22 cellular contexts compared by ENCODE assay signal in the genomic region with DNA sequence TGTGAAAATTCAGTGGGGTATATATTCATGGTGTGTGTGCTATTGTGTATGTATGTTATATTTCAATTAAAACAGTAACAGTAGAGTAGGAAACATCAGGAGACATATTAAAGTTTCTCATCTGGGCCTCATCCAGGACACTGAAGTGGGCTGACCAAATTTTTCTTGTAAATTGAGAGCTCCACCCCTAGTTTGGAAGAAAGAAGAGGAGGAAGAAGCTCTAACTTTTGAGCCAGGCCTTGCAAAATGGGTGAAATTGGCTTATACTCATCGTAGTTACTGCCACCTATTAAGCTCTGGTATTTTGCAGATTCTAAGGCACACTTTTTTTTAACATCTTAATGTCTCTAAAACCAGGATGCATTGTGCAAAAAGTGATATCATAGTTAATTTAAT. TPM values are rescaled to one million over a fixed set of nuclear protein-coding genes. Genes with fewer than 3 reads are reported as not detected.
DNase-seq lines count a peak whose midpoint lies in the region; ATAC-seq and TF ChIP-seq lines count a peak whose summit lies in the region.
"Had no signal": no experiment of that assay in that cellular context is flagged by ENCODE, and none has a peak within 500 bp of the region (broad histone marks: within the 10 kb centered on the region; RNA-seq: fewer than 3 reads in every experiment).

No MANE protein-coding gene starts in this region.

- no peak overlapping the region for H3K4me2 ChIP-seq in trophoblast cell (ENCODE audit: low read length)

- DNase-seq in Right ventricle myocardium inferior (ENCODE audit: missing footprints), result no peak
- DNase-seq in left ventricle myocardium superior, result no peak
- DNase-seq in omental fat pad (ENCODE audit: low spot score), result no peak
- no peak for DNase-seq in aorta
- DNase-seq in stimulated activated naive CD4-positive, alpha-beta T cell treated with Interleukin-2 at 50 U/mL for 16 hours (lab: John Stamatoyannopoulos, UW), result no peak
- no peak for DNase-seq in HEK293T (ENCODE audit: extremely low spot score)
- no peak for DNase-seq in trophoblast cell
- DNase-seq: 8988T; activated CD4-positive, alpha-beta T cell treated with anti-CD3 and anti-CD28 coated beads, Interleukin-2, amount 50 U/mL, for 48 hours; activated T-cell treated with anti-CD3 and anti-CD28 coated beads, Interleukin-2, amount 50 U/mL, for 72 hours; CD4-positive, CD25-positive, alpha-beta regulatory T cell; naive thymus-derived CD4-positive, alpha-beta T cell; NCI-H1092 treated with DMSO at 0.1 percent for 48 hours; NCI-H1694 treated with DMSO at 0.1 percent for 48 hours; NCI-H446; NCI-H748 treated with DMSO at 0.1 percent for 48 hours; occipital lobe; SHP77 treated with DMSO at 0.1 percent for 48 hours had no signal

- H3K27ac ChIP-seq in gastroesophageal sphincter (peak overlapping the region; percentile 54 to 93 (median 84)), aorta (ENCODE audit: low read depth in 1 of 2, low read length in 2 of 2) (no peak overlapping the region), trophoblast cell (ENCODE audit: low read depth, low read length) (no peak overlapping the region)

- no peak overlapping the region for H3K4ac ChIP-seq in trophoblast cell (ENCODE audit: low read depth, low read length)

- WGBS in gastroesophageal sphincter (ENCODE audit: low coverage in 1 of 2), 2 donors, result 18 to 27% methylated on average over 1 of the region's 1 CpG
- WGBS in aorta, 2 donors, result 80% methylated on average over 1 of the region's 1 CpG
- WGBS in trophoblast cell (ENCODE audit: extremely low coverage, insufficient coverage, insufficient read length), result no CpG with 5 or more reads among the region's 1 CpG

- TF ChIP-seq CTCF in gastroesophageal sphincter (IDR thresholded peaks at IDR 0.05) (no peak), omental fat pad (IDR thresholded peaks at IDR 0.05) (no peak)

- no peak overlapping the region for H4K91ac ChIP-seq in trophoblast cell (ENCODE audit: low read depth, low read length)

- H3K9me3 ChIP-seq in gastroesophageal sphincter (peaks cover 0 to 5% (median 0%) of the 10 kb centered on the region in 3 donors), aorta (ENCODE audit: control insufficient read depth, low read length) (no peaks in the 10 kb centered on the region), trophoblast cell (ENCODE audit: insufficient read depth, low read depth, low read length) (no peaks in the 10 kb centered on the region)
- H3K9me3 ChIP-seq: tibial artery had no signal

- H3K79me1 ChIP-seq in trophoblast cell (ENCODE audit: low read length), result no peaks in the 10 kb centered on the region

- ATAC-seq in Right ventricle myocardium inferior (peak; percentile 0), left ventricle myocardium superior (no peak), gastroesophageal sphincter (peak; percentile 30), omental fat pad (ENCODE audit: low FRiP score) (peak; percentile 54), aorta (ENCODE audit: low FRiP score) (peak; percentile 4)
- ATAC-seq: activated CD4-positive, CD25-positive, alpha-beta regulatory T cell treated with anti-CD3 and anti-CD28 coated beads, Interleukin-2, amount 50 U/mL, for 24 hours; activated T-cell treated with anti-CD3 and anti-CD28 coated beads, Interleukin-2, amount 50 U/mL, for 72 hours; naive thymus-derived CD4-positive, alpha-beta T cell had no signal

- no peak overlapping the region for H3K23ac ChIP-seq in trophoblast cell (ENCODE audit: low read length)

- no peak for TF ChIP-seq POLR2A in gastroesophageal sphincter (IDR thresholded peaks at IDR 0.05)

- no peak overlapping the region for H3K14ac ChIP-seq in trophoblast cell (ENCODE audit: low read length)

- H3K27me3 ChIP-seq in gastroesophageal sphincter (no peaks in the 10 kb centered on the region), aorta (ENCODE audit: control insufficient read depth in 1 of 2, insufficient read depth in 2 of 2, low read length in 1 of 2) (no peaks in the 10 kb centered on the region), trophoblast cell (ENCODE audit: insufficient read depth, low read length) (no peaks in the 10 kb centered on the region)
- H3K27me3 ChIP-seq: tibial artery had no signal

- H2BK120ac ChIP-seq in trophoblast cell (ENCODE audit: insufficient read depth, low read length, poor library complexity), result no peak overlapping the region

- H4K12ac ChIP-seq in trophoblast cell (ENCODE audit: low read depth, low read length), result no peak overlapping the region

- intact Hi-C loops in Right ventricle myocardium inferior (cut with DNase I), result no loop called here
- intact Hi-C loops in left ventricle myocardium superior (cut with micrococcal nuclease), result no loop called here
- intact Hi-C loops in aorta (cut with DNase I), result loop anchor here in 1 of 2 donors (5.0 to 10.0 kb wide), 2 partner anchors 102 to 334 kb away; no protein-coding TSS in a partner anchor

- H2BK12ac ChIP-seq in trophoblast cell (ENCODE audit: low read length), result no peak overlapping the region

- POLR2A ChIA-PET in HEK293T (lab: Yijun Ruan, JAX), result no interaction called here

- no peak overlapping the region for H2BK5ac ChIP-seq in trophoblast cell (ENCODE audit: low read depth, low read length, poor library complexity)

- CTCF ChIA-PET in HEK293T (lab: Yijun Ruan, JAX), result interaction anchor here (0.7 to 1.7 kb wide), 4 partner anchors 13 to 151 kb away, joined by 3 to 7 read pairs (median 4); no protein-coding TSS in a partner anchor

- H2AFZ ChIP-seq in trophoblast cell (ENCODE audit: insufficient read depth, low read length, poor library complexity), result no peak overlapping the region

- H3K4me3 ChIP-seq in gastroesophageal sphincter (no peak overlapping the region), aorta (ENCODE audit: low read length in 2 of 2) (no peak overlapping the region), trophoblast cell (ENCODE audit: low read depth, low read length) (no peak overlapping the region)
- H3K4me3 ChIP-seq: K562, tibial artery had no signal

- no peaks in the 10 kb centered on the region for H3K79me2 ChIP-seq in trophoblast cell (ENCODE audit: control insufficient read depth, insufficient read depth, low read length, poor library complexity)

- H3K18ac ChIP-seq in trophoblast cell (ENCODE audit: low read length), result no peak overlapping the region

- no peak overlapping the region for H3K9ac ChIP-seq in trophoblast cell (ENCODE audit: low read length)

- no peak overlapping the region for H2AK5ac ChIP-seq in trophoblast cell (ENCODE audit: low read length)

- peaks cover 0 to 6% of the 10 kb centered on the region in 2 donors for H3K36me3 ChIP-seq in gastroesophageal sphincter
- no peaks in the 10 kb centered on the region for H3K36me3 ChIP-seq in aorta (ENCODE audit: control insufficient read depth in 1 of 2, insufficient read depth in 2 of 2, low read length in 1 of 2)
- no peaks in the 10 kb centered on the region for H3K36me3 ChIP-seq in trophoblast cell (ENCODE audit: control insufficient read depth in 1 of 2, insufficient read depth in 2 of 2, low read length in 2 of 2)
- H3K36me3 ChIP-seq: tibial artery had no signal

- H3K4me1 ChIP-seq in gastroesophageal sphincter (peaks cover 17 to 71% (median 24%) of the 10 kb centered on the region in 3 donors), aorta (ENCODE audit: control insufficient read depth in 1 of 2, insufficient read depth in 2 of 2, low read length in 2 of 2) (peaks cover 3% of the 10 kb centered on the region in 2 donors), trophoblast cell (ENCODE audit: control insufficient read depth in 1 of 2, insufficient read depth in 2 of 2, low read length in 2 of 2) (peaks cover 0 to 3% of the 10 kb centered on the region in 2 experiments)

- no peak overlapping the region for H4K8ac ChIP-seq in trophoblast cell (ENCODE audit: low read depth, low read length)

- TF ChIP-seq EP300 in gastroesophageal sphincter (IDR thresholded peaks at IDR 0.05), result no peak

TF ChIP-seq in HEK293T, 16 proteins besides CTCF, POLR2A, EP300 and RAD21:
- no peak for TF ChIP-seq LEF1 (IDR thresholded peaks at IDR 0.05; ENCODE audit: borderline replicate concordance)
- TF ChIP-seq SP1 (IDR thresholded peaks at IDR 0.05), result no peak
- TF ChIP-seq, protein P1, sequence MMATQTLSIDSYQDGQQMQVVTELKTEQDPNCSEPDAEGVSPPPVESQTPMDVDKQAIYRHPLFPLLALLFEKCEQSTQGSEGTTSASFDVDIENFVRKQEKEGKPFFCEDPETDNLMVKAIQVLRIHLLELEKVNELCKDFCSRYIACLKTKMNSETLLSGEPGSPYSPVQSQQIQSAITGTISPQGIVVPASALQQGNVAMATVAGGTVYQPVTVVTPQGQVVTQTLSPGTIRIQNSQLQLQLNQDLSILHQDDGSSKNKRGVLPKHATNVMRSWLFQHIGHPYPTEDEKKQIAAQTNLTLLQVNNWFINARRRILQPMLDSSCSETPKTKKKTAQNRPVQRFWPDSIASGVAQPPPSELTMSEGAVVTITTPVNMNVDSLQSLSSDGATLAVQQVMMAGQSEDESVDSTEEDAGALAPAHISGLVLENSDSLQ (IDR thresholded peaks at IDR 0.05), result no peak
- TF ChIP-seq SUZ12 (IDR thresholded peaks at IDR 0.05), result no peak
- no peak for TF ChIP-seq HDGF (IDR thresholded peaks at IDR 0.05; ENCODE audit: borderline replicate concordance)
- no peak for TF ChIP-seq ELF4 (IDR thresholded peaks at IDR 0.05)
- TF ChIP-seq TARDBP (IDR thresholded peaks at IDR 0.05), result no peak
- no peak for TF ChIP-seq CTBP1 (IDR thresholded peaks at IDR 0.05; ENCODE audit: borderline replicate concordance)
- no peak for TF ChIP-seq ARNT (IDR thresholded peaks at IDR 0.05)
- TF ChIP-seq NFRKB (IDR thresholded peaks at IDR 0.05), result no peak
- no peak for TF ChIP-seq L3MBTL2 (conservative IDR thresholded peaks at IDR 0.05)
- no peak for TF ChIP-seq FOXM1 (IDR thresholded peaks at IDR 0.05; ENCODE audit: borderline replicate concordance)
- no peak for TF ChIP-seq FOXA1 (IDR thresholded peaks at IDR 0.05)
- no peak for TF ChIP-seq BHLHE40 (IDR thresholded peaks at IDR 0.05; ENCODE audit: borderline replicate concordance)
- no peak for TF ChIP-seq FOXK2 (IDR thresholded peaks at IDR 0.05)

RNA-seq across cellular contexts. Expression of gene TSPAN18, which starts 33.7 kb away (rescaled TPM):
- total RNA-seq in Right ventricle myocardium inferior (115 TPM), left ventricle myocardium superior (94.6 TPM), gastroesophageal sphincter (10 to 100 TPM; 31.1 to 74.6 (median 34.7) TPM), omental fat pad (10 to 100 TPM in 1 of 4 donors, 1 to 10 TPM in 3; 2.2 to 18.1 (median 3.4) TPM), aorta (10 to 100 TPM; 34.8 to 44.9 TPM)
- polyA plus RNA-seq in aorta, result 1 to 10 TPM; 1.0 to 1.2 TPM
- polyA plus RNA-seq in trophoblast cell (2013), result 12.0 and 12.8 TPM in 2 replicates

Comparison
In these comparisons a context has a peak if more than half of its experiments do, and no peak if none do; other contexts are left out.
1. H3K27ac ChIP-seq: peak in gastroesophageal sphincter (4 of 4); none in aorta (0 of 2) and trophoblast cell (single experiment).